Comparison of ENCODE assay signal across 1 cellular context in the genomic region with DNA sequence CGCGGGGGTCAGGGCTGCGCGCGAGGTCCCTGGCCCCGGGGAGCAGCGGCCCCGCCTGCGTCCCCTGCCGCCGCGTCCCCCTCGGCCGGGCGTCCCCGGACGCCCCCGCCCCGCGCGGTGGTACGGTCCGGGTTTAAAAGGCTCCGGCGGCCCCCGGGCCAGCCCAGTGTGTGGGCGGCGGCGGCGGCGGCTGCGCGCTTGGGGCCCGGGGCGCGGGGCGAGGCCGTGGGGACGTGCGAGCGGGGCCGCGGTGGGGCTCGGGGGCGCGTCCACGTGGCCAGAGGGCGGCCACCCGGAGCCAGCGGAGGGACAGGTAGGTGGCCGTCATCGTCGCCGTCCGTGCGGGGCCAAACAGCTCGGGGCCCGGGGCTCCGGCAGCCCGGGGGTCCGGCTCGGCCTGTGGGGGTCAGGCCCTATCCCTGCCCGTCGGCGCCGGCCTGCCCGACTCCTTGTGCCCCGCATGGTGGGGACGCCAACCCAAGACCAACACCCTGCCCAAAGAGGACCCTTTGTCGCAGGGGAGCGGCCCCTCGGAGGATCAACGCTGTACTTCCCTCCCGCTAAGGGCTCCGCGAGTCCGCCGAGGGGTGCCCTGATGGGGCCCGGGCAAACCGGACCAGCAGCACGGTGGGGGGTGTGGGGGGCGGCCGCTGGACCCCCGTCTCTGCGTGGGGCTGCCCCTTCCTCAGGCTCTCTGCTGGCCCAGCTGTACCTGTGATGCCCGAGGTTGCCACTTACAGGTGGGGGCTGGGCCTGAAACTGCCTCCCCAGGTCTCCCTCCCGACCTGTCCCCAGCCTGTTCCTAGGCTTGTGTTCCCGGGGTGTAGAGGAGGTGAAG.
TF ChIP-seq lines count a peak whose summit lies in the region.

A gene (plus strand): TSS at position 166 of the 838 bp plus-strand sequence. CDS start 1,903 bp downstream, outside the sequence.

TF ChIP-seq in K562, 482 proteins besides CTCF, POLR2A, EP300 and RAD21 (continued from another document and continues in another):
- TF ChIP-seq, protein P1, sequence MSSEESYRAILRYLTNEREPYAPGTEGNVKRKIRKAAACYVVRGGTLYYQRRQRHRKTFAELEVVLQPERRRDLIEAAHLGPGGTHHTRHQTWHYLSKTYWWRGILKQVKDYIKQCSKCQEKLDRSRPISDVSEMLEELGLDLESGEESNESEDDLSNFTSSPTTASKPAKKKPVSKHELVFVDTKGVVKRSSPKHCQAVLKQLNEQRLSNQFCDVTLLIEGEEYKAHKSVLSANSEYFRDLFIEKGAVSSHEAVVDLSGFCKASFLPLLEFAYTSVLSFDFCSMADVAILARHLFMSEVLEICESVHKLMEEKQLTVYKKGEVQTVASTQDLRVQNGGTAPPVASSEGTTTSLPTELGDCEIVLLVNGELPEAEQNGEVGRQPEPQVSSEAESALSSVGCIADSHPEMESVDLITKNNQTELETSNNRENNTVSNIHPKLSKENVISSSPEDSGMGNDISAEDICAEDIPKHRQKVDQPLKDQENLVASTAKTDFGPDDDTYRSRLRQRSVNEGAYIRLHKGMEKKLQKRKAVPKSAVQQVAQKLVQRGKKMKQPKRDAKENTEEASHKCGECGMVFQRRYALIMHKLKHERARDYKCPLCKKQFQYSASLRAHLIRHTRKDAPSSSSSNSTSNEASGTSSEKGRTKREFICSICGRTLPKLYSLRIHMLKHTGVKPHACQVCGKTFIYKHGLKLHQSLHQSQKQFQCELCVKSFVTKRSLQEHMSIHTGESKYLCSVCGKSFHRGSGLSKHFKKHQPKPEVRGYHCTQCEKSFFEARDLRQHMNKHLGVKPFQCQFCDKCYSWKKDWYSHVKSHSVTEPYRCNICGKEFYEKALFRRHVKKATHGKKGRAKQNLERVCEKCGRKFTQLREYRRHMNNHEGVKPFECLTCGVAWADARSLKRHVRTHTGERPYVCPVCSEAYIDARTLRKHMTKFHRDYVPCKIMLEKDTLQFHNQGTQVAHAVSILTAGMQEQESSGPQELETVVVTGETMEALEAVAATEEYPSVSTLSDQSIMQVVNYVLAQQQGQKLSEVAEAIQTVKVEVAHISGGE (CRISPR knock-in tag; IDR thresholded peaks at IDR 0.05): 0 out of 6 replicates have a peak, but pooled peaks of 1 of the 3 experiments have one; percentile 28
- TF ChIP-seq, protein P2, sequence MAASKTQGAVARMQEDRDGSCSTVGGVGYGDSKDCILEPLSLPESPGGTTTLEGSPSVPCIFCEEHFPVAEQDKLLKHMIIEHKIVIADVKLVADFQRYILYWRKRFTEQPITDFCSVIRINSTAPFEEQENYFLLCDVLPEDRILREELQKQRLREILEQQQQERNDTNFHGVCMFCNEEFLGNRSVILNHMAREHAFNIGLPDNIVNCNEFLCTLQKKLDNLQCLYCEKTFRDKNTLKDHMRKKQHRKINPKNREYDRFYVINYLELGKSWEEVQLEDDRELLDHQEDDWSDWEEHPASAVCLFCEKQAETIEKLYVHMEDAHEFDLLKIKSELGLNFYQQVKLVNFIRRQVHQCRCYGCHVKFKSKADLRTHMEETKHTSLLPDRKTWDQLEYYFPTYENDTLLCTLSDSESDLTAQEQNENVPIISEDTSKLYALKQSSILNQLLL (CRISPR knock-in tag; IDR thresholded peaks at IDR 0.05; ENCODE audit: borderline replicate concordance): no peak
- peak; percentile 73 for TF ChIP-seq KDM5B (IDR thresholded peaks at IDR 0.05; ENCODE audit: insufficient replicate concordance, low read depth, low read length)
- TF ChIP-seq E2F3 (CRISPR knock-in tag; IDR thresholded peaks at IDR 0.05): 0 out of 2 replicates have a peak, but pooled peaks have one; percentile 25
- TF ChIP-seq SNRNP70 (optimal IDR thresholded peaks at IDR 0.05; ENCODE audit: low read depth, low read length): no peak
- TF ChIP-seq GATAD2B (IDR thresholded peaks at IDR 0.05; ENCODE audit: borderline replicate concordance): 0 out of 2 replicates have a peak, but pooled peaks have one; percentile 54
- TF ChIP-seq SOX6 (IDR thresholded peaks at IDR 0.05): no peak
- TF ChIP-seq, protein P3, sequence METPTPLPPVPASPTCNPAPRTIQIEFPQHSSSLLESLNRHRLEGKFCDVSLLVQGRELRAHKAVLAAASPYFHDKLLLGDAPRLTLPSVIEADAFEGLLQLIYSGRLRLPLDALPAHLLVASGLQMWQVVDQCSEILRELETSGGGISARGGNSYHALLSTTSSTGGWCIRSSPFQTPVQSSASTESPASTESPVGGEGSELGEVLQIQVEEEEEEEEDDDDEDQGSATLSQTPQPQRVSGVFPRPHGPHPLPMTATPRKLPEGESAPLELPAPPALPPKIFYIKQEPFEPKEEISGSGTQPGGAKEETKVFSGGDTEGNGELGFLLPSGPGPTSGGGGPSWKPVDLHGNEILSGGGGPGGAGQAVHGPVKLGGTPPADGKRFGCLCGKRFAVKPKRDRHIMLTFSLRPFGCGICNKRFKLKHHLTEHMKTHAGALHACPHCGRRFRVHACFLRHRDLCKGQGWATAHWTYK (CRISPR knock-in tag; IDR thresholded peaks at IDR 0.05): no peak
- TF ChIP-seq PRMT5 (CRISPR knock-in tag; IDR thresholded peaks at IDR 0.05): no peak
- no peak for TF ChIP-seq MYNN (IDR thresholded peaks at IDR 0.05)
- no peak for TF ChIP-seq MYNN (CRISPR knock-in tag; IDR thresholded peaks at IDR 0.05)
- TF ChIP-seq, protein P4, sequence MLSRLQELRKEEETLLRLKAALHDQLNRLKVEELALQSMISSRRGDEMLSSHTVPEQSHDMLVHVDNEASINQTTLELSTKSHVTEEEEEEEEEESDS (CRISPR knock-in tag; IDR thresholded peaks at IDR 0.05): no peak
- TF ChIP-seq KLF13 (tag; IDR thresholded peaks at IDR 0.05; ENCODE audit: borderline replicate concordance, low read depth): no peak
- no peak for TF ChIP-seq ZNF717 (CRISPR knock-in tag; IDR thresholded peaks at IDR 0.05)
- TF ChIP-seq SLC30A9 (CRISPR knock-in tag; IDR thresholded peaks at IDR 0.05): no peak
- TF ChIP-seq HLTF (IDR thresholded peaks at IDR 0.05): no peak
- TF ChIP-seq CCAR2 (IDR thresholded peaks at IDR 0.05; ENCODE audit: low read depth, low read length): no peak
- no peak for TF ChIP-seq HSF4 (CRISPR knock-in tag; IDR thresholded peaks at IDR 0.05; ENCODE audit: borderline replicate concordance)
- TF ChIP-seq BCL6 (CRISPR knock-in tag; IDR thresholded peaks at IDR 0.05): no peak
- TF ChIP-seq PTBP1 (IDR thresholded peaks at IDR 0.05; ENCODE audit: low read depth, low read length): no peak
- TF ChIP-seq SMARCA5 (IDR thresholded peaks at IDR 0.05): no peak
- TF ChIP-seq MTF1 (CRISPR knock-in tag; IDR thresholded peaks at IDR 0.05; ENCODE audit: borderline replicate concordance): no peak
- TF ChIP-seq TAF7 (tag; IDR thresholded peaks at IDR 0.05): no peak
- TF ChIP-seq, protein P5, sequence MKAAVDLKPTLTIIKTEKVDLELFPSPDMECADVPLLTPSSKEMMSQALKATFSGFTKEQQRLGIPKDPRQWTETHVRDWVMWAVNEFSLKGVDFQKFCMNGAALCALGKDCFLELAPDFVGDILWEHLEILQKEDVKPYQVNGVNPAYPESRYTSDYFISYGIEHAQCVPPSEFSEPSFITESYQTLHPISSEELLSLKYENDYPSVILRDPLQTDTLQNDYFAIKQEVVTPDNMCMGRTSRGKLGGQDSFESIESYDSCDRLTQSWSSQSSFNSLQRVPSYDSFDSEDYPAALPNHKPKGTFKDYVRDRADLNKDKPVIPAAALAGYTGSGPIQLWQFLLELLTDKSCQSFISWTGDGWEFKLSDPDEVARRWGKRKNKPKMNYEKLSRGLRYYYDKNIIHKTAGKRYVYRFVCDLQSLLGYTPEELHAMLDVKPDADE (conservative IDR thresholded peaks at IDR 0.05; ENCODE audit: control insufficient read depth, low read depth, low read length): peak; percentile 60; the same call in 1 of the 2 replicates
- no peak for TF ChIP-seq ZNF3 (CRISPR knock-in tag; IDR thresholded peaks at IDR 0.05)
- TF ChIP-seq ZFX (CRISPR knock-in tag; IDR thresholded peaks at IDR 0.05): peak; percentile 47
- no peak for TF ChIP-seq TRIM24 (IDR thresholded peaks at IDR 0.05)
- 0 out of 2 replicates have a peak, but pooled peaks have one; percentile 3 for TF ChIP-seq EGR1 (conservative IDR thresholded peaks at IDR 0.05)
- no peak for TF ChIP-seq NFATC3 (IDR thresholded peaks at IDR 0.05)
- TF ChIP-seq, protein P6, sequence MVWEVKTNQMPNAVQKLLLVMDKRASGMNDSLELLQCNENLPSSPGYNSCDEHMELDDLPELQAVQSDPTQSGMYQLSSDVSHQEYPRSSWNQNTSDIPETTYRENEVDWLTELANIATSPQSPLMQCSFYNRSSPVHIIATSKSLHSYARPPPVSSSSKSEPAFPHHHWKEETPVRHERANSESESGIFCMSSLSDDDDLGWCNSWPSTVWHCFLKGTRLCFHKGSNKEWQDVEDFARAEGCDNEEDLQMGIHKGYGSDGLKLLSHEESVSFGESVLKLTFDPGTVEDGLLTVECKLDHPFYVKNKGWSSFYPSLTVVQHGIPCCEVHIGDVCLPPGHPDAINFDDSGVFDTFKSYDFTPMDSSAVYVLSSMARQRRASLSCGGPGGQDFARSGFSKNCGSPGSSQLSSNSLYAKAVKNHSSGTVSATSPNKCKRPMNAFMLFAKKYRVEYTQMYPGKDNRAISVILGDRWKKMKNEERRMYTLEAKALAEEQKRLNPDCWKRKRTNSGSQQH (CRISPR knock-in tag; IDR thresholded peaks at IDR 0.05): no peak
- TF ChIP-seq PURB (CRISPR knock-in tag; IDR thresholded peaks at IDR 0.05; ENCODE audit: low read depth): no peak
- no peak for TF ChIP-seq MCM3 (IDR thresholded peaks at IDR 0.05)
- TF ChIP-seq ZBTB7A (IDR thresholded peaks at IDR 0.05; ENCODE audit: borderline replicate concordance, control insufficient read depth, low read depth, low read length): peak; percentile 17; the same call in 1 of the 2 replicates
- TF ChIP-seq FIP1L1 (IDR thresholded peaks at IDR 0.05; ENCODE audit: low read depth, low read length, poor library complexity, severe bottlenecking): no peak
- TF ChIP-seq FOS (IDR thresholded peaks at IDR 0.05; ENCODE audit: extremely low read depth, insufficient read length): no peak
- TF ChIP-seq ZNF184 (CRISPR knock-in tag; IDR thresholded peaks at IDR 0.05): no peak
- no peak for TF ChIP-seq ZNF175 (CRISPR knock-in tag; IDR thresholded peaks at IDR 0.05; ENCODE audit: low read depth)
- TF ChIP-seq, protein P7, sequence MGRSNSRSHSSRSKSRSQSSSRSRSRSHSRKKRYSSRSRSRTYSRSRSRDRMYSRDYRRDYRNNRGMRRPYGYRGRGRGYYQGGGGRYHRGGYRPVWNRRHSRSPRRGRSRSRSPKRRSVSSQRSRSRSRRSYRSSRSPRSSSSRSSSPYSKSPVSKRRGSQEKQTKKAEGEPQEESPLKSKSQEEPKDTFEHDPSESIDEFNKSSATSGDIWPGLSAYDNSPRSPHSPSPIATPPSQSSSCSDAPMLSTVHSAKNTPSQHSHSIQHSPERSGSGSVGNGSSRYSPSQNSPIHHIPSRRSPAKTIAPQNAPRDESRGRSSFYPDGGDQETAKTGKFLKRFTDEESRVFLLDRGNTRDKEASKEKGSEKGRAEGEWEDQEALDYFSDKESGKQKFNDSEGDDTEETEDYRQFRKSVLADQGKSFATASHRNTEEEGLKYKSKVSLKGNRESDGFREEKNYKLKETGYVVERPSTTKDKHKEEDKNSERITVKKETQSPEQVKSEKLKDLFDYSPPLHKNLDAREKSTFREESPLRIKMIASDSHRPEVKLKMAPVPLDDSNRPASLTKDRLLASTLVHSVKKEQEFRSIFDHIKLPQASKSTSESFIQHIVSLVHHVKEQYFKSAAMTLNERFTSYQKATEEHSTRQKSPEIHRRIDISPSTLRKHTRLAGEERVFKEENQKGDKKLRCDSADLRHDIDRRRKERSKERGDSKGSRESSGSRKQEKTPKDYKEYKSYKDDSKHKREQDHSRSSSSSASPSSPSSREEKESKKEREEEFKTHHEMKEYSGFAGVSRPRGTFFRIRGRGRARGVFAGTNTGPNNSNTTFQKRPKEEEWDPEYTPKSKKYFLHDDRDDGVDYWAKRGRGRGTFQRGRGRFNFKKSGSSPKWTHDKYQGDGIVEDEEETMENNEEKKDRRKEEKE (IDR thresholded peaks at IDR 0.05; ENCODE audit: borderline replicate concordance in 1 of 2, control insufficient read depth in 1 of 2, low read depth in 2 of 2, low read length in 1 of 2): no peak
- TF ChIP-seq ZNF780A (CRISPR knock-in tag; IDR thresholded peaks at IDR 0.05): no peak
- TF ChIP-seq ZNF79 (CRISPR knock-in tag; IDR thresholded peaks at IDR 0.05; ENCODE audit: low read depth): no peak
- TF ChIP-seq, protein P8, sequence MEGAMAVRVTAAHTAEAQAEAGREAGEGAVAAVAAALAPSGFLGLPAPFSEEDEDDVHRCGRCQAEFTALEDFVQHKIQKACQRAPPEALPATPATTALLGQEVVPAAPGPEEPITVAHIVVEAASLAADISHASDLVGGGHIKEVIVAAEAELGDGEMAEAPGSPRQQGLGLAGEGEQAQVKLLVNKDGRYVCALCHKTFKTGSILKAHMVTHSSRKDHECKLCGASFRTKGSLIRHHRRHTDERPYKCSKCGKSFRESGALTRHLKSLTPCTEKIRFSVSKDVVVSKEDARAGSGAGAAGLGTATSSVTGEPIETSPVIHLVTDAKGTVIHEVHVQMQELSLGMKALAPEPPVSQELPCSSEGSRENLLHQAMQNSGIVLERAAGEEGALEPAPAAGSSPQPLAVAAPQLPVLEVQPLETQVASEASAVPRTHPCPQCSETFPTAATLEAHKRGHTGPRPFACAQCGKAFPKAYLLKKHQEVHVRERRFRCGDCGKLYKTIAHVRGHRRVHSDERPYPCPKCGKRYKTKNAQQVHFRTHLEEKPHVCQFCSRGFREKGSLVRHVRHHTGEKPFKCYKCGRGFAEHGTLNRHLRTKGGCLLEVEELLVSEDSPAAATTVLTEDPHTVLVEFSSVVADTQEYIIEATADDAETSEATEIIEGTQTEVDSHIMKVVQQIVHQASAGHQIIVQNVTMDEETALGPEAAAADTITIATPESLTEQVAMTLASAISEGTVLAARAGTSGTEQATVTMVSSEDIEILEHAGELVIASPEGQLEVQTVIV (CRISPR knock-in tag; IDR thresholded peaks at IDR 0.05; ENCODE audit: borderline replicate concordance): no peak
- no peak for TF ChIP-seq CEBPB (tag; IDR thresholded peaks at IDR 0.05)
- TF ChIP-seq HIVEP1 (CRISPR knock-in tag; IDR thresholded peaks at IDR 0.05): no peak
- TF ChIP-seq RBM34 (IDR thresholded peaks at IDR 0.05; ENCODE audit: borderline replicate concordance, insufficient read depth, low read length): no peak
- no peak for TF ChIP-seq TEAD1 (CRISPR knock-in tag; IDR thresholded peaks at IDR 0.05)
- no peak for TF ChIP-seq XRCC5 (IDR thresholded peaks at IDR 0.05; ENCODE audit: low read depth, low read length)
- TF ChIP-seq ZNF146 (CRISPR knock-in tag; IDR thresholded peaks at IDR 0.05; ENCODE audit: unreplicated experiment): no peak
- TF ChIP-seq CCNT2 (IDR thresholded peaks at IDR 0.05; ENCODE audit: borderline replicate concordance, extremely low read depth, insufficient read length, low read depth, low read length): peak; percentile 61
- no peak for TF ChIP-seq TFAM (CRISPR knock-in tag; conservative IDR thresholded peaks at IDR 0.05)
- no peak for TF ChIP-seq ZNF444 (CRISPR knock-in tag; IDR thresholded peaks at IDR 0.05)
- no peak for TF ChIP-seq RBM25 (IDR thresholded peaks at IDR 0.05; ENCODE audit: low read depth, low read length, severe bottlenecking)
- no peak for TF ChIP-seq ILK (tag; IDR thresholded peaks at IDR 0.05; ENCODE audit: borderline replicate concordance, low read depth)
- TF ChIP-seq TBP (optimal IDR thresholded peaks at IDR 0.05; ENCODE audit: low read depth, low read length): peak; percentile 94
- peak; percentile 66 for TF ChIP-seq TAF1 (IDR thresholded peaks at IDR 0.05; ENCODE audit: control insufficient read depth, extremely low read depth, insufficient read depth, low read length, severe bottlenecking)
- TF ChIP-seq ZNF764 (CRISPR knock-in tag; IDR thresholded peaks at IDR 0.05; ENCODE audit: low read depth): no peak
- TF ChIP-seq CHCHD3 (CRISPR knock-in tag; IDR thresholded peaks at IDR 0.05): no peak
